In genomic region chr1:27339213-27339612, GRCh38 we compare ENCODE assay signal across 18 cellular contexts. TPM values are rescaled to one million over a fixed set of nuclear protein-coding genes. Genes with fewer than 3 reads are reported as not detected.
DNase-seq lines count a peak whose midpoint lies in the region; ATAC-seq and TF ChIP-seq lines count a peak whose summit lies in the region.
"Had no signal": no experiment of that assay in that cellular context is flagged by ENCODE, and none has a peak within 500 bp of the region (broad histone marks: within the 10 kb centered on the region; RNA-seq: fewer than 3 reads in every experiment).

No MANE protein-coding gene starts in this region.

- peak overlapping the region; percentile 1 for H3K27ac ChIP-seq in KOPT-K1 (ENCODE audit: low read depth, low read length, poor library complexity, severe bottlenecking)
- H3K27ac ChIP-seq: pancreas had no signal

- ATAC-seq in activated CD4-positive, alpha-beta T cell treated with anti-CD3 and anti-CD28 coated beads for 36 hours: no peak
- ATAC-seq: activated CD4-positive, CD25-positive, alpha-beta regulatory T cell treated with anti-CD3 and anti-CD28 coated beads, Interleukin-2, amount 50 U/mL, for 24 hours; left lobe of liver; pancreas had no signal

- intact Hi-C loops in activated CD4-positive, alpha-beta T cell treated with anti-CD3 and anti-CD28 coated beads for 36 hours (cut with DNase I, micrococcal nuclease): no loop called here

- no peak overlapping the region for H3K4me3 Mint-ChIP-seq in activated CD4-positive, alpha-beta T cell treated with anti-CD3 and anti-CD28 coated beads for 36 hours
- no peak overlapping the region for H3K4me3 Mint-ChIP-seq in activated naive CD8-positive, alpha-beta T cell
- H3K4me3 Mint-ChIP-seq in nephron: peak overlapping the region in 1 of 3 experiments; percentile 58

- peak overlapping the region; percentile 27 for H3K27ac Mint-ChIP-seq in activated CD4-positive, alpha-beta T cell treated with anti-CD3 and anti-CD28 coated beads for 36 hours
- H3K27ac Mint-ChIP-seq in activated naive CD8-positive, alpha-beta T cell: peak overlapping the region; percentile 24
- H3K27ac Mint-ChIP-seq in nephron: peak overlapping the region in 2 of 3 experiments; percentile 10 to 81

- H3K36me3 ChIP-seq in KOPT-K1 (ENCODE audit: insufficient read depth, low read length): peaks cover 34% of the 10 kb centered on the region

- CTCF ChIA-PET in activated CD4-positive, alpha-beta T cell treated with anti-CD3 and anti-CD28 coated beads for 36 hours (lab: Charles Lee): interaction anchor here (0.9 to 1.4 kb wide), 4 partner anchors 19 to 56 kb away, joined by 3 to 4 read pairs (median 3); partner anchors contain the start of gene MAP3K6

- H3K4me1 Mint-ChIP-seq in activated CD4-positive, alpha-beta T cell treated with anti-CD3 and anti-CD28 coated beads for 36 hours: peaks cover 45% of the 10 kb centered on the region
- peaks cover 48% of the 10 kb centered on the region for H3K4me1 Mint-ChIP-seq in activated naive CD8-positive, alpha-beta T cell (ENCODE audit: low read depth)
- peaks cover 30% of the 10 kb centered on the region for H3K4me1 Mint-ChIP-seq in nephron

- no peaks in the 10 kb centered on the region for H3K9me3 Mint-ChIP-seq in activated CD4-positive, alpha-beta T cell treated with anti-CD3 and anti-CD28 coated beads for 36 hours (ENCODE audit: low read depth)
- no peaks in the 10 kb centered on the region for H3K9me3 Mint-ChIP-seq in activated naive CD8-positive, alpha-beta T cell (ENCODE audit: low read depth)
- H3K9me3 Mint-ChIP-seq in nephron: no peaks in the 10 kb centered on the region

- no peaks in the 10 kb centered on the region for H3K9me3 ChIP-seq in KOPT-K1 (ENCODE audit: insufficient read depth, low read length, poor library complexity, severe bottlenecking)
- H3K9me3 ChIP-seq: pancreas, spleen had no signal

- POLR2A ChIA-PET in activated CD4-positive, alpha-beta T cell treated with anti-CD3 and anti-CD28 coated beads for 36 hours (lab: Charles Lee): no interaction called here

- peaks cover 14% of the 10 kb centered on the region for H3K36me3 Mint-ChIP-seq in activated CD4-positive, alpha-beta T cell treated with anti-CD3 and anti-CD28 coated beads for 36 hours (ENCODE audit: low read depth)
- H3K36me3 Mint-ChIP-seq in activated naive CD8-positive, alpha-beta T cell: peaks cover 2% of the 10 kb centered on the region
- H3K36me3 Mint-ChIP-seq in nephron (ENCODE audit: low read depth): peaks cover 18% of the 10 kb centered on the region

- H3K27me3 Mint-ChIP-seq in activated CD4-positive, alpha-beta T cell treated with anti-CD3 and anti-CD28 coated beads for 36 hours: no peaks in the 10 kb centered on the region
- H3K27me3 Mint-ChIP-seq in activated naive CD8-positive, alpha-beta T cell: no peaks in the 10 kb centered on the region
- H3K27me3 Mint-ChIP-seq in nephron (ENCODE audit: low read depth): no peaks in the 10 kb centered on the region

- TF ChIP-seq CTCF in nephron (IDR thresholded peaks at IDR 0.05; ENCODE audit: unreplicated experiment in 3 of 3): no peak

- no peak for DNase-seq in activated CD4-positive, alpha-beta T cell treated with anti-CD3 and anti-CD28 coated beads for 36 hours
- no peak for DNase-seq in activated CD4-positive, alpha-beta T cell treated with anti-CD3 and anti-CD28 coated beads, Interleukin-2, amount 50 U/mL, for 1 hour
- no peak for DNase-seq in activated effector memory CD4-positive, alpha-beta T cell treated with anti-CD3 and anti-CD28 coated beads, Interleukin-2, amount 50 U/mL, for 16 hours
- DNase-seq in NCI-H1694 (lab: John Stamatoyannopoulos, UW) (no peak), NCI-H128 (lab: John Stamatoyannopoulos, UW; ENCODE audit: unreplicated experiment) (no peak)
- DNase-seq: DMS79 treated with DMSO at 0.1 percent for 48 hours, erythroblast, head of caudate nucleus, KG1, NCI-H2029 treated with DMSO at 0.1 percent for 48 hours, spleen had no signal

RNA-seq across cellular contexts. Expression of gene SYTL1, which starts 2.6 kb away (rescaled TPM):
- total RNA-seq in activated CD4-positive, alpha-beta T cell treated with anti-CD3 and anti-CD28 coated beads for 36 hours: 10 to 100 TPM; 21.4 to 26.1 TPM

RNA-seq across cellular contexts. Expression of gene TMEM222, which starts 17.2 kb away (rescaled TPM):
- total RNA-seq in activated CD4-positive, alpha-beta T cell treated with anti-CD3 and anti-CD28 coated beads for 36 hours: 10 to 100 TPM; 27.5 to 31.2 TPM

RNA-seq across cellular contexts. Expression of gene MAP3K6, which starts 27.5 kb away (rescaled TPM):
- 1 to 10 TPM; 6.5 to 8.8 TPM for total RNA-seq in activated CD4-positive, alpha-beta T cell treated with anti-CD3 and anti-CD28 coated beads for 36 hours

RNA-seq across cellular contexts. Expression of gene FCN3, which starts 35.4 kb away (rescaled TPM):
- not detected for total RNA-seq in activated CD4-positive, alpha-beta T cell treated with anti-CD3 and anti-CD28 coated beads for 36 hours
- total RNA-seq: A673 had no signal

RNA-seq across cellular contexts. Expression of gene CD164L2, which starts 43.9 kb away (rescaled TPM):
- not detected for total RNA-seq in activated CD4-positive, alpha-beta T cell treated with anti-CD3 and anti-CD28 coated beads for 36 hours
- total RNA-seq: A673, left lobe of liver, spleen had no signal
